Comparison of ENCODE assay signal across 2 cellular contexts in genomic region chr11:62560566-62561103, GRCh38.
TF ChIP-seq lines count a peak whose summit lies in the region.

No MANE protein-coding gene starts in this region.

TF ChIP-seq in WTC11, 78 proteins besides CTCF, POLR2A, EP300 and RAD21:
- peak; percentile 66; the same call in 1 of the 2 replicates for TF ChIP-seq ETV6 (CRISPR knock-in tag; IDR thresholded peaks at IDR 0.05)
- TF ChIP-seq TEAD1 (CRISPR knock-in tag; IDR thresholded peaks at IDR 0.05): peak; percentile 63; the same call in 1 of the 2 replicates
- TF ChIP-seq IRF2 (CRISPR knock-in tag; IDR thresholded peaks at IDR 0.05; ENCODE audit: borderline replicate concordance, low read depth): no peak
- 0 out of 2 replicates have a peak, but pooled peaks have one; percentile 52 for TF ChIP-seq ZNF671 (CRISPR knock-in tag; IDR thresholded peaks at IDR 0.05)
- no peak for TF ChIP-seq RORB (CRISPR knock-in tag; IDR thresholded peaks at IDR 0.05)
- TF ChIP-seq USF2 (CRISPR knock-in tag; IDR thresholded peaks at IDR 0.05): no peak
- TF ChIP-seq MAX (CRISPR knock-in tag; IDR thresholded peaks at IDR 0.05): peak; percentile 35; the same call in 1 of the 2 replicates
- no peak for TF ChIP-seq EMX1 (CRISPR knock-in tag; IDR thresholded peaks at IDR 0.05)
- 0 out of 2 replicates have a peak, but pooled peaks have one; percentile 13 for TF ChIP-seq NFATC4 (CRISPR knock-in tag; IDR thresholded peaks at IDR 0.05)
- no peak for TF ChIP-seq NFE2L1 (CRISPR knock-in tag; IDR thresholded peaks at IDR 0.05)

TF ChIP-seq in HepG2, 621 proteins besides CTCF, POLR2A, EP300 and RAD21 (continues in another document):
- TF ChIP-seq ARID5B (CRISPR knock-in tag; IDR thresholded peaks at IDR 0.05): peak; percentile 21; the same call in 1 of the 2 replicates
- TF ChIP-seq KAT7 (CRISPR knock-in tag; IDR thresholded peaks at IDR 0.05; ENCODE audit: borderline replicate concordance): no peak
- no peak for TF ChIP-seq ZNF513 (CRISPR knock-in tag; conservative IDR thresholded peaks at IDR 0.05)
- no peak for TF ChIP-seq ZNF850 (CRISPR knock-in tag; conservative IDR thresholded peaks at IDR 0.05)
- no peak for TF ChIP-seq U2AF1 (optimal IDR thresholded peaks at IDR 0.05; ENCODE audit: low read depth, low read length)
- no peak for TF ChIP-seq ZNF552 (CRISPR knock-in tag; IDR thresholded peaks at IDR 0.05; ENCODE audit: borderline replicate concordance)
- no peak for TF ChIP-seq TRIM22 (IDR thresholded peaks at IDR 0.05)
- no peak for TF ChIP-seq E2F1 (CRISPR knock-in tag; IDR thresholded peaks at IDR 0.05)
- peak; percentile 19; the same call in 1 of the 2 replicates for TF ChIP-seq SOX5 (CRISPR knock-in tag; IDR thresholded peaks at IDR 0.05; ENCODE audit: borderline replicate concordance)
- TF ChIP-seq ZNF891 (CRISPR knock-in tag; IDR thresholded peaks at IDR 0.05): no peak
- no peak for TF ChIP-seq ZNF33A (CRISPR knock-in tag; IDR thresholded peaks at IDR 0.05; ENCODE audit: borderline replicate concordance)
- no peak for TF ChIP-seq ZNF879 (CRISPR knock-in tag; IDR thresholded peaks at IDR 0.05)
- no peak for TF ChIP-seq CSRNP1 (CRISPR knock-in tag; IDR thresholded peaks at IDR 0.05)
- no peak for TF ChIP-seq ZNF678 (CRISPR knock-in tag; IDR thresholded peaks at IDR 0.05)
- TF ChIP-seq SALL1 (CRISPR knock-in tag; IDR thresholded peaks at IDR 0.05): peak; percentile 59; the same call in 1 of the 2 replicates
- TF ChIP-seq ZNF672 (CRISPR knock-in tag; IDR thresholded peaks at IDR 0.05): no peak
- TF ChIP-seq NONO (IDR thresholded peaks at IDR 0.05): no peak
- TF ChIP-seq NONO (CRISPR knock-in tag; conservative IDR thresholded peaks at IDR 0.05): peak; percentile 50; the same call in 1 of the 2 replicates
- TF ChIP-seq FOSL2 (CRISPR knock-in tag; IDR thresholded peaks at IDR 0.05): peak; percentile 87
- no peak for TF ChIP-seq ZNF446 (CRISPR knock-in tag; IDR thresholded peaks at IDR 0.05)
- 0 out of 2 replicates have a peak, but pooled peaks have one; percentile 15 for TF ChIP-seq GATAD2A (CRISPR knock-in tag; IDR thresholded peaks at IDR 0.05)
- no peak for TF ChIP-seq MIER2 (CRISPR knock-in tag; IDR thresholded peaks at IDR 0.05)
- no peak for TF ChIP-seq CENPT (CRISPR knock-in tag; IDR thresholded peaks at IDR 0.05; ENCODE audit: low read depth)
- no peak for TF ChIP-seq ZNF205 (CRISPR knock-in tag; IDR thresholded peaks at IDR 0.05)
- no peak for TF ChIP-seq ZNF614 (CRISPR knock-in tag; IDR thresholded peaks at IDR 0.05; ENCODE audit: borderline replicate concordance)
- TF ChIP-seq SOX13 (IDR thresholded peaks at IDR 0.05): no peak
- peak in 1 of 2 experiments; percentile 25; a peak in 1 of 4 replicates for TF ChIP-seq SOX13 (CRISPR knock-in tag; conservative IDR thresholded peaks at IDR 0.05 in 1 of 2, IDR thresholded peaks at IDR 0.05 in 1 of 2)
- TF ChIP-seq SNAI1 (CRISPR knock-in tag; IDR thresholded peaks at IDR 0.05; ENCODE audit: borderline replicate concordance): no peak
- no peak for TF ChIP-seq THYN1 (CRISPR knock-in tag; IDR thresholded peaks at IDR 0.05; ENCODE audit: borderline replicate concordance, low read depth)
- TF ChIP-seq ZNF740 (CRISPR knock-in tag; IDR thresholded peaks at IDR 0.05): peak; percentile 95
- TF ChIP-seq SP2 (CRISPR knock-in tag; IDR thresholded peaks at IDR 0.05): no peak
- TF ChIP-seq ZSCAN25 (CRISPR knock-in tag; IDR thresholded peaks at IDR 0.05): no peak
- TF ChIP-seq KMT2B (CRISPR knock-in tag; IDR thresholded peaks at IDR 0.05): 0 out of 2 replicates have a peak, but pooled peaks have one; percentile 27
- TF ChIP-seq REPIN1 (CRISPR knock-in tag; IDR thresholded peaks at IDR 0.05; ENCODE audit: borderline replicate concordance, low read depth): no peak
- TF ChIP-seq ZNF839 (CRISPR knock-in tag; IDR thresholded peaks at IDR 0.05; ENCODE audit: borderline replicate concordance): no peak
- peak; percentile 35 for TF ChIP-seq RBM22 (optimal IDR thresholded peaks at IDR 0.05; ENCODE audit: low read length)
- TF ChIP-seq GRHL1 (CRISPR knock-in tag; conservative IDR thresholded peaks at IDR 0.05): no peak
- TF ChIP-seq ZBTB20 (CRISPR knock-in tag; IDR thresholded peaks at IDR 0.05; ENCODE audit: borderline replicate concordance, low read depth): no peak
- peak; percentile 72 for TF ChIP-seq SAP130 (CRISPR knock-in tag; IDR thresholded peaks at IDR 0.05; ENCODE audit: low read depth)
- no peak for TF ChIP-seq SRSF9 (IDR thresholded peaks at IDR 0.05; ENCODE audit: borderline replicate concordance, insufficient read depth, low read depth, low read length, poor library complexity, severe bottlenecking)
- TF ChIP-seq DMAP1 (CRISPR knock-in tag; IDR thresholded peaks at IDR 0.05): 0 out of 2 replicates have a peak, but pooled peaks have one; percentile 36
- TF ChIP-seq PRDM10 (CRISPR knock-in tag; IDR thresholded peaks at IDR 0.05; ENCODE audit: low read depth): peak; percentile 30; the same call in 1 of the 2 replicates
- TF ChIP-seq YEATS2 (CRISPR knock-in tag; IDR thresholded peaks at IDR 0.05; ENCODE audit: borderline replicate concordance): no peak
- TF ChIP-seq MXD4 (CRISPR knock-in tag; IDR thresholded peaks at IDR 0.05): peak; percentile 61; the same call in 1 of the 2 replicates
- no peak for TF ChIP-seq ZNF816 (CRISPR knock-in tag; IDR thresholded peaks at IDR 0.05; ENCODE audit: borderline replicate concordance)
